In the genomic region with DNA sequence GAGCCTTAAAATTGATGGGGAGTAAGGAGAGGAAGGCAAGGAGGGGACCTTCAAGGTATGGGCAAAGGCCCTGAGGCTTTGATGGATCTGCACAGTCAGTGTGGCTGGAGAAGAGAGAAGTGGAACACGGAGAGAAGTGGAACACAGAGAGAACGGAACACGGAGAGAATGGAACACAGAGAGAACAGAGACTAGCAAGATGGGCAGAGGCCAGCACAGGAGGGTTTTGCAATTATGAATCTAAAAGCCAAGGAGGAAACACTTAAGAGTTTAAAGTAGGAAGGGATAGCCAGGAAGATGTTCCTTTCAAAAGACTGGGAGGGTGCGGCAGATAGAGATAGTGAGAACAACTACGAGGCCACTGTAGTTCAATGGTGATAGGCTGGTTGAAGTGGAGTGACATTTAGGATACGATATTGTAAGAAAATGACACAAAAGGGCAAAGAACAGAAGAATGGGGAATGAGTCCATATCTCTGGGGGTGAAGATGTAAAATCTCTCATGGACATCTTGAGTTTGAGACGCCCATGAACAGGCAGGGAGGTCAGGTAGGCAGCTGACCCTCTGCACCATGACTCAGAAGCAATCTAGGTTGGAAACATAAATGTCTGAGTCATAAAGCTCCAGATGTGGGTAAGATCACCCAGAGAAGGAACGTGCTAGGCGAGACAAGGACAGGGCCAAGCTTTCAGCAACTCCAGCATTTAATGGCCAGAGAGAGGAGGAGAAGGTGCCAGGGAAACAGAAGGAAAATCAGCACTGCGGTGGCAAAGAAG, we compare ENCODE assay signal across 8 cellular contexts. TPM values are rescaled to one million over a fixed set of nuclear protein-coding genes. Genes with fewer than 3 reads are reported as not detected.
DNase-seq lines count a peak whose midpoint lies in the region; ATAC-seq and TF ChIP-seq lines count a peak whose summit lies in the region.

No MANE protein-coding gene starts in this region.

- no peaks in the 10 kb centered on the region for H3K27me3 ChIP-seq in ACC112 (ENCODE audit: insufficient read depth, low read length)
- no peaks in the 10 kb centered on the region for H3K27me3 ChIP-seq in mammary epithelial cell (ENCODE audit: insufficient read depth, low read length)

- intact Hi-C loops in mammary epithelial cell (cut with micrococcal nuclease) (loop anchor here (1.0 kb wide), 1 partner anchor 14 kb away; no protein-coding TSS in a partner anchor), mucosa of descending colon (cut with DNase I, micrococcal nuclease) (no loop called here)

- H2AFZ ChIP-seq in ACC112 (ENCODE audit: low read length, unreplicated experiment) (no peak overlapping the region), mammary epithelial cell (ENCODE audit: low read depth, low read length) (no peak overlapping the region)

- H3K27ac ChIP-seq in ACC112 (ENCODE audit: low read depth, low read length) (peak overlapping the region; percentile 97), mammary epithelial cell (ENCODE audit: insufficient read depth, low read depth, low read length) (peak overlapping the region; percentile 66)

- peak overlapping the region; percentile 39 for H3K9ac ChIP-seq in mammary epithelial cell (ENCODE audit: insufficient read depth, low read length)

- peaks cover 65% of the 10 kb centered on the region for H3K79me2 ChIP-seq in ACC112 (ENCODE audit: control insufficient read depth, insufficient read depth, low read length, unreplicated experiment)
- H3K79me2 ChIP-seq in mammary epithelial cell (ENCODE audit: insufficient read depth, low read length) = peaks cover 86% of the 10 kb centered on the region

- H3K36me3 ChIP-seq in ACC112 (ENCODE audit: insufficient read depth, low read length) (peaks cover 27% of the 10 kb centered on the region; the same call in 1 of the 2 replicates), mammary epithelial cell (ENCODE audit: insufficient read depth, low read length) (peaks cover 7% of the 10 kb centered on the region), mucosa of descending colon (ENCODE audit: low read depth) (no peaks in the 10 kb centered on the region)

- dilution Hi-C loops in mammary epithelial cell (cut with HindIII; ENCODE audit: low sequenced_read_pairs) = no loop called here

- H3K4me2 ChIP-seq in mammary epithelial cell (ENCODE audit: insufficient read depth, low read depth, low read length) = no peak overlapping the region

- peaks cover 67% of the 10 kb centered on the region for H3K4me1 ChIP-seq in ACC112 (ENCODE audit: control insufficient read depth, insufficient read depth, low read length, unreplicated experiment)
- peaks cover 63% of the 10 kb centered on the region for H3K4me1 ChIP-seq in mammary epithelial cell (ENCODE audit: insufficient read depth, low read length)
- peaks cover 34% of the 10 kb centered on the region for H3K4me1 ChIP-seq in mucosa of descending colon (ENCODE audit: low read depth)

- peak; percentile 88 for ATAC-seq in mucosa of descending colon
- ATAC-seq in HG02981 (IDR thresholded peaks at IDR 0.05; ENCODE audit: unreplicated experiment) = no peak
- no peak for ATAC-seq in GM18517 (IDR thresholded peaks at IDR 0.05; ENCODE audit: unreplicated experiment)
- ATAC-seq in HG03108 (IDR thresholded peaks at IDR 0.05; ENCODE audit: unreplicated experiment) = no peak
- ATAC-seq in GM21515 (IDR thresholded peaks at IDR 0.05; ENCODE audit: unreplicated experiment) = no peak

- CTCF ChIA-PET in mammary epithelial cell (lab: Charles Lee; ENCODE audit: low non-redundant PET) = interaction anchor here (0.6 kb wide), 1 partner anchor 53 kb away, joined by 9 read pairs; no protein-coding TSS in a partner anchor

- 71% methylated on average over 10 of the region's 10 CpGs for WGBS in mammary epithelial cell (ENCODE audit: low coverage, missing lambda C conversion rate)

- H3K9me3 ChIP-seq in mammary epithelial cell (replicated peaks; ENCODE audit: insufficient read depth, low read length) (no peaks in the 10 kb centered on the region), mucosa of descending colon (no peaks in the 10 kb centered on the region)

- H4K20me1 ChIP-seq in mammary epithelial cell (ENCODE audit: insufficient read depth, low read length) = no peaks in the 10 kb centered on the region

- no peak for TF ChIP-seq CTCF in mammary epithelial cell (conservative IDR thresholded peaks at IDR 0.05 in 1 of 2, IDR thresholded peaks at IDR 0.05 in 1 of 2; ENCODE audit: extremely low read depth in 1 of 2, insufficient read depth in 1 of 2, low read depth in 1 of 2, low read length in 2 of 2)
- TF ChIP-seq CTCF in mucosa of descending colon (IDR thresholded peaks at IDR 0.05) = no peak

- in situ Hi-C loops in mammary epithelial cell (cut with MboI; ENCODE audit: low sequenced_read_pairs in 2 of 2) = no loop called here

- H3K4me3 ChIP-seq in ACC112 (ENCODE audit: low read depth, low read length) (no peak overlapping the region), mammary epithelial cell (replicated peaks in 1 of 3; ENCODE audit: insufficient read depth in 1 of 3, low read depth in 2 of 3, low read length in 3 of 3) (no peak overlapping the region), mucosa of descending colon (no peak overlapping the region)

- no TSS peak for BruUV-seq in mammary epithelial cell (replicated peaks; lab: Mats Ljungman, UMichigan)

- DNase-seq in HS-5 (ENCODE audit: low read depth) = peak; percentile 100
- peak; percentile 83 for DNase-seq in mammary epithelial cell
- DNase-seq in mucosa of descending colon = peak in 1 of 3 donors; percentile 44

RNA-seq across cellular contexts. Expression of a gene that starts 25.4 kb away (rescaled TPM):
- total RNA-seq in mammary epithelial cell = 10 to 100 TPM; 18.7 to 59.6 TPM
- 26.0 TPM for polyA plus RNA-seq in mammary epithelial cell
- polyA minus RNA-seq in mammary epithelial cell = 45.8 TPM
- 10 to 100 TPM; 62.1 to 64.9 (median 62.1) TPM for total RNA-seq in mucosa of descending colon
